In the genomic region with DNA sequence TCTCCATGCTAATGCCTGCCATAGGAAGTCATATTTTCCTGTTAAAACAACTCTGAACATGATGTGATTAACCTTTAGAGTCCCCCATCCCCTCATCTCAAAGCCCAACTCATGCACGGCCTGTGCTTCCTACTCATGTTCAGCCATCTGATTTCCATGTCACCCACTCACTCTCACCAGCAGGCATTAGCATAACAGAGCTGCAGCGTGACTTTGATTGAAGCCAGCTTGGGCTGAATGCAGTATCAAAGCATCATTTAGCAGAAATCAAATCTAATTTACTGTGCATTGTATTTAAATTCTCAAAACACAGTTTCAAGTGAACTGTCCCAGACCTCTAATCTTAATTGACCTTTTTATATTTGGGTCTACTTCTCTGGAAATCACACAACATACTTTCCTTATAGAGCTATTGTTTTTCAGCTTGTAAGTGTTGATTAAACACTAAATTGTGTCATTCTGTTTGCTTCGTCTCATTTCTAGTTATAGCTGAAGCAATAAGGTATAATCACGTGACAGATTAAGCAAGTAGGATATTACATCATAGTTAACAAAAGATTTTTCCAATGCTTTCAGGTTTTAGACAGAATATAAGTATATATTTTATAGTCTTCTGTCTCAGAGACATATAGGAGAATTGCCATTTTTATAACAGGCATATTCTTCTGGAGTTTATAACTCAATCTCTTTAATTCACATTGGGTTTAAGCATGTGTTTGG, we compare ENCODE assay signal across 26 cellular contexts.
DNase-seq lines count a peak whose midpoint lies in the region; ATAC-seq, FAIRE-seq and TF ChIP-seq lines count a peak whose summit lies in the region.
"Had no signal": no experiment of that assay in that cellular context is flagged by ENCODE, and none has a peak within 500 bp of the region (broad histone marks: within the 10 kb centered on the region; RNA-seq: fewer than 3 reads in every experiment).

No MANE protein-coding gene starts in this region.

- no peak overlapping the region for H3K56ac ChIP-seq in mesendoderm (ENCODE audit: low read length)

- H2BK5ac ChIP-seq in mesendoderm (ENCODE audit: low read length) = no peak overlapping the region

- H3K4me1 ChIP-seq in BE2C = peaks cover 13% of the 10 kb centered on the region
- H3K4me1 ChIP-seq in HAP-1 = peaks cover 26% of the 10 kb centered on the region
- no peaks in the 10 kb centered on the region for H3K4me1 ChIP-seq in K562 (replicated peaks in 1 of 2; ENCODE audit: control insufficient read depth in 2 of 2, insufficient read depth in 2 of 2, low read length in 2 of 2)
- H3K4me1 ChIP-seq in mesendoderm (ENCODE audit: control insufficient read depth, low read depth, low read length) = no peaks in the 10 kb centered on the region
- H3K4me1 ChIP-seq: SJCRH30 had no signal

- in situ Hi-C loops in HAP-1 (cut with MboI; ENCODE audit: low sequenced_read_pairs) = no loop called here
- in situ Hi-C loops in K562 (cut with MboI) = no loop called here

- no peak overlapping the region for H3K4me2 ChIP-seq in K562 (ENCODE audit: insufficient read depth, low read length)
- no peak overlapping the region for H3K4me2 ChIP-seq in mesendoderm (ENCODE audit: low read length)

- H4K20me1 ChIP-seq in K562 (replicated peaks; ENCODE audit: control insufficient read depth, insufficient read depth, low read length) = no peaks in the 10 kb centered on the region

- no peak overlapping the region for H2AK5ac ChIP-seq in mesendoderm (ENCODE audit: low read length)

- H3K23ac ChIP-seq in mesendoderm (ENCODE audit: low read length) = no peak overlapping the region

- H3K18ac ChIP-seq in mesendoderm (ENCODE audit: low read length) = no peak overlapping the region

- BruUV-seq in K562 (replicated peaks; lab: Mats Ljungman, UMichigan) = no TSS peak

- no peaks in the 10 kb centered on the region for H3K79me2 ChIP-seq in K562 (ENCODE audit: control insufficient read depth, insufficient read depth, low read length)
- H3K79me2 ChIP-seq in mesendoderm (ENCODE audit: control insufficient read depth, insufficient read depth, low read length) = no peaks in the 10 kb centered on the region

- no peak overlapping the region for H2BK15ac ChIP-seq in mesendoderm (replicated peaks; ENCODE audit: low read depth)

- DNase-seq in BE2C (peak; percentile 78), HAP-1 (ENCODE audit: low spot score in 2 of 2) (peak; percentile 37 to 46), K562 (ENCODE audit: extremely low read depth in 1 of 4, low spot score in 3 of 4) (no peak), mesendoderm (peak; percentile 4), sciatic nerve (ENCODE audit: low spot score) (no peak), NCI-H2196 (lab: John Stamatoyannopoulos, UW; ENCODE audit: unreplicated experiment) (no peak)
- DNase-seq in activated CD8-positive, alpha-beta memory T cell treated with anti-CD3 and anti-CD28 coated beads for 24 hours = no peak
- DNase-seq: activated CD4-positive, alpha-beta T cell treated with anti-CD3 and anti-CD28 coated beads, Interleukin-2, amount 50 U/mL, for 4 hours; activated naive CD4-positive, alpha-beta T cell; activated naive CD8-positive, alpha-beta T cell treated with anti-CD3 and anti-CD28 coated beads, Interleukin-2, amount 50 U/mL, for 24 hours; C1 segment of cervical spinal cord; central memory CD4-positive, alpha-beta T cell; COR-L47; effector memory CD8-positive, alpha-beta T cell; erythroblast; left ventricle myocardium superior; NCI-H1694; NCI-H2227 treated with DMSO at 0.1 percent for 48 hours; NCI-H526; RPMI8226; SJCRH30; stimulated activated CD4-positive, alpha-beta T cell treated with anti-CD3 and anti-CD28 coated beads, Interleukin-4, amount 100 ng/mL, for 4 hours; trophoblast cell had no signal

- no peaks in the 10 kb centered on the region for H3K9me1 ChIP-seq in K562 (ENCODE audit: control insufficient read depth, insufficient read depth, low read length)

- no peak for ATAC-seq in K562
- no peak for ATAC-seq in HG02981 (IDR thresholded peaks at IDR 0.05; ENCODE audit: unreplicated experiment)
- no peak for ATAC-seq in sciatic nerve
- ATAC-seq: activated CD4-positive, CD25-positive, alpha-beta regulatory T cell treated with anti-CD3 and anti-CD28 coated beads, Interleukin-2, amount 50 U/mL, for 24 hours; activated naive CD8-positive, alpha-beta T cell treated with anti-CD3 and anti-CD28 coated beads, Interleukin-2, amount 50 U/mL, for 24 hours; effector memory CD8-positive, alpha-beta T cell; left ventricle myocardium superior had no signal

- H2BK120ac ChIP-seq in mesendoderm (ENCODE audit: low read depth, low read length) = no peak overlapping the region

- no peak overlapping the region for H3K4ac ChIP-seq in mesendoderm (ENCODE audit: low read depth, low read length)

- intact Hi-C loops in K562 (cut with micrococcal nuclease) = no loop called here
- intact Hi-C loops in sciatic nerve (cut with DNase I) = no loop called here

- H3K36me3 ChIP-seq in BE2C (no peaks in the 10 kb centered on the region), HAP-1 (replicated peaks) (no peaks in the 10 kb centered on the region), K562 (ENCODE audit: control insufficient read depth, insufficient read depth, low read length) (no peaks in the 10 kb centered on the region), mesendoderm (ENCODE audit: control insufficient read depth, insufficient read depth, low read length) (no peaks in the 10 kb centered on the region)
- H3K36me3 ChIP-seq: SJCRH30 had no signal

- no peaks in the 10 kb centered on the region for H3K79me1 ChIP-seq in mesendoderm (ENCODE audit: low read length)

- TF ChIP-seq CTCF in BE2C (IDR thresholded peaks at IDR 0.05; ENCODE audit: low read depth, low read length) (no peak), K562 (IDR thresholded peaks at IDR 0.05 in 2 of 3, conservative IDR thresholded peaks at IDR 0.05 in 1 of 3; ENCODE audit: insufficient read depth in 2 of 3, low read depth in 1 of 3, low read length in 3 of 3) (no peak)

- no peak overlapping the region for H3K9ac ChIP-seq in K562 (ENCODE audit: insufficient read depth in 1 of 2, low read depth in 2 of 2, low read length in 2 of 2)
- H3K9ac ChIP-seq in mesendoderm (ENCODE audit: low read length) = no peak overlapping the region

- H3K27ac ChIP-seq in K562 (ENCODE audit: extremely low read depth, low read depth, low read length) (no peak overlapping the region), mesendoderm (ENCODE audit: low read depth, low read length) (no peak overlapping the region)
- H3K27ac ChIP-seq: SJCRH30 had no signal

- TF ChIP-seq RAD21 in K562 (CRISPR knock-in tag; conservative IDR thresholded peaks at IDR 0.05 in 1 of 2, IDR thresholded peaks at IDR 0.05 in 1 of 2) = no peak

- no peak for FAIRE-seq in K562 (lab: Jason Lieb, UNC)
- FAIRE-seq: keratinocyte had no signal

- H4K5ac ChIP-seq in mesendoderm (ENCODE audit: low read length) = no peak overlapping the region

- no peak overlapping the region for H3K4me3 ChIP-seq in BE2C (ENCODE audit: low read depth, low read length)
- no peak overlapping the region for H3K4me3 ChIP-seq in HAP-1
- no peak overlapping the region for H3K4me3 ChIP-seq in K562
- H3K4me3 ChIP-seq in mesendoderm (ENCODE audit: low read length) = no peak overlapping the region
- H3K4me3 ChIP-seq: SJCRH30 had no signal

- no peak for TF ChIP-seq EP300 in K562 (IDR thresholded peaks at IDR 0.05; ENCODE audit: low read length)

- H2AFZ ChIP-seq in K562 (ENCODE audit: low read depth, low read length) = no peak overlapping the region

- POLR2A ChIA-PET in K562 (lab: Yijun Ruan, JAX) = no interaction called here

- 9% methylated on average over 4 of the region's 4 CpGs for WGBS in K562 (ENCODE audit: insufficient coverage, low coverage, missing lambda C conversion rate)
- WGBS in mesendoderm (ENCODE audit: extremely low coverage, insufficient coverage, low lambda C conversion rate) = no CpG with 5 or more reads among the region's 4 CpGs

- no peak for TF ChIP-seq POLR2A in K562 (conservative IDR thresholded peaks at IDR 0.05)

- CTCF ChIA-PET in K562 (lab: Yijun Ruan, JAX; ENCODE audit: low intra/inter-chr PET ratio) = no interaction called here

- no peaks in the 10 kb centered on the region for H3K9me3 ChIP-seq in BE2C
- no peaks in the 10 kb centered on the region for H3K9me3 ChIP-seq in HAP-1
- H3K9me3 ChIP-seq in K562 (replicated peaks; ENCODE audit: control insufficient read depth, insufficient read depth, low read depth, low read length) = no peaks in the 10 kb centered on the region
- H3K9me3 ChIP-seq: SJCRH30 had no signal

- no peak overlapping the region for H4K8ac ChIP-seq in mesendoderm (ENCODE audit: low read depth, low read length)

- H3K27me3 ChIP-seq in BE2C (no peaks in the 10 kb centered on the region), HAP-1 (ENCODE audit: low read depth) (no peaks in the 10 kb centered on the region), K562 (ENCODE audit: control insufficient read depth in 2 of 2, insufficient read depth in 2 of 2, low read length in 2 of 2) (no peaks in the 10 kb centered on the region), mesendoderm (ENCODE audit: insufficient read depth, low read length, poor library complexity) (no peaks in the 10 kb centered on the region)
- H3K27me3 ChIP-seq: SJCRH30 had no signal

TF ChIP-seq in K562, 482 proteins besides CTCF, POLR2A, EP300 and RAD21:
- TF ChIP-seq, protein P1, sequence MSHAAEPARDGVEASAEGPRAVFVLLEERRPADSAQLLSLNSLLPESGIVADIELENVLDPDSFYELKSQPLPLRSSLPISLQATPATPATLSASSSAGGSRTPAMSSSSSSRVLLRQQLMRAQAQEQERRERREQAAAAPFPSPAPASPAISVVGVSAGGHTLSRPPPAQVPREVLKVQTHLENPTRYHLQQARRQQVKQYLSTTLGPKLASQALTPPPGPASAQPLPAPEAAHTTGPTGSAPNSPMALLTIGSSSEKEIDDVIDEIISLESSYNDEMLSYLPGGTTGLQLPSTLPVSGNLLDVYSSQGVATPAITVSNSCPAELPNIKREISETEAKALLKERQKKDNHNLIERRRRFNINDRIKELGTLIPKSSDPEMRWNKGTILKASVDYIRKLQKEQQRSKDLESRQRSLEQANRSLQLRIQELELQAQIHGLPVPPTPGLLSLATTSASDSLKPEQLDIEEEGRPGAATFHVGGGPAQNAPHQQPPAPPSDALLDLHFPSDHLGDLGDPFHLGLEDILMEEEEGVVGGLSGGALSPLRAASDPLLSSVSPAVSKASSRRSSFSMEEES (CRISPR knock-in tag; IDR thresholded peaks at IDR 0.05) = peak; percentile 59
- TF ChIP-seq CBX3 (IDR thresholded peaks at IDR 0.05; ENCODE audit: borderline replicate concordance in 1 of 2, low read length in 2 of 2) = no peak

Comparison
In these comparisons a context has a peak if more than half of its experiments do, and no peak if none do; other contexts are left out.
1. DNase-seq: peak in BE2C (single experiment), HAP-1 (2 of 2) and mesendoderm (single experiment); none in K562 (0 of 4), activated CD8-positive, alpha-beta memory T cell treated with anti-CD3 and anti-CD28 coated beads for 24 hours (single experiment), sciatic nerve (single experiment) and NCI-H2196 (single experiment).